15 cellular contexts compared by ENCODE assay signal in the genomic region with DNA sequence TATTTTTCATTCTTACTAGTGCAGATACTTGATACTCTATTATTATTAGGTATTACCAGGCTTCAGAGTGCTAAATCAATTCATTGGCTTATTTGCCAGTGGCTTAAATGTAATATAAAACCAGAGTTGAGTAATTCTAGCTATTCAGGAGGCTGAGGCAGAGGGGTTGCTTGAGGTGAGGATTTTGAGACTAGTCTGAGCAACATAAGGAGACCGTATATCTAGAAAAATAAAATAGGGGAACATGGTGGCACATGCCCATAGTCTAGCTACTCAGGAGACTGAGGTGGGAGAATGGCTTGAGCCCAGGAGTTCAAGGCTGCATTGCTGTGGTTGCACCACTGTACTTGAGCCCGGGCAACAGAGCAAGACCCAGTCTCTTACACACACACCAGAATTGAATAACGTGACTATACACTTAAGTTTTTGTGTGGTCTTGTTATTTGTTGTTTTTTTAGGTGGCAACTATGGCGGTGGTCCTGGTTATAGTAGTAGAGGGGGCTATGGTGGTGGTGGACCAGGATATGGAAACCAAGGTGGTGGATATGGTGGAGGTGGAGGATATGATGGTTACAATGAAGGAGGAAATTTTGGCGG. TPM values are rescaled to one million over a fixed set of nuclear protein-coding genes. Genes with fewer than 3 reads are reported as not detected.
DNase-seq lines count a peak whose midpoint lies in the region; ATAC-seq, FAIRE-seq and TF ChIP-seq lines count a peak whose summit lies in the region.
"Had no signal": no experiment of that assay in that cellular context is flagged by ENCODE, and none has a peak within 500 bp of the region (broad histone marks: within the 10 kb centered on the region; RNA-seq: fewer than 3 reads in every experiment).

No MANE protein-coding gene starts in this region.

- no peak for TF ChIP-seq RAD21 in H1 (IDR thresholded peaks at IDR 0.05 in 1 of 2, conservative IDR thresholded peaks at IDR 0.05 in 1 of 2; ENCODE audit: low read depth in 2 of 2, low read length in 2 of 2)

- H3K9ac ChIP-seq in H1 (replicated peaks in 1 of 4; ENCODE audit: extremely low read depth in 1 of 4, low read depth in 3 of 4, low read length in 3 of 4), result no peak overlapping the region

- no peak for ATAC-seq in RWPE2 (ENCODE audit: low read depth)
- ATAC-seq in stimulated activated effector memory CD8-positive, alpha-beta T cell treated with anti-CD3 and anti-CD28 coated beads, Interleukin-12 subunit alpha, Interleukin-12 subunit beta, amount 100 ng/mL, for 72 hours, result no peak
- ATAC-seq: lower lobe of right lung had no signal

- H3K4me3 ChIP-seq in RWPE2 (ENCODE audit: severe bottlenecking) (no peak overlapping the region), H1 (ENCODE audit: extremely low read depth in 1 of 4, insufficient read depth in 2 of 4, low read depth in 3 of 4, low read length in 4 of 4) (no peak overlapping the region)
- H3K4me3 ChIP-seq: lower lobe of right lung had no signal

- peak overlapping the region; percentile 85 for H3K27ac ChIP-seq in RWPE2 (ENCODE audit: poor library complexity, severe bottlenecking)
- H3K27ac ChIP-seq in H1 (ENCODE audit: low read depth, low read length), result no peak overlapping the region
- H3K27ac ChIP-seq in caudate nucleus (ENCODE audit: low read depth, low read length), result no peak overlapping the region
- H3K27ac ChIP-seq: lower lobe of right lung had no signal

- H3K9me3 ChIP-seq in RWPE2 (ENCODE audit: severe bottlenecking) (no peaks in the 10 kb centered on the region), H1 (ENCODE audit: insufficient read depth in 2 of 2, low read depth in 1 of 2, low read length in 1 of 2) (no peaks in the 10 kb centered on the region)
- H3K9me3 ChIP-seq: lower lobe of right lung had no signal

- H3K4me2 ChIP-seq in H1 (ENCODE audit: insufficient read depth in 1 of 2, low read depth in 2 of 2, low read length in 2 of 2), result no peak overlapping the region

- no peak overlapping the region for H3K56ac ChIP-seq in H1 (replicated peaks; ENCODE audit: insufficient read length, low read depth, low read length)

- no peak overlapping the region for H2BK20ac ChIP-seq in H1 (ENCODE audit: low read length)

- no peak for DNase-seq in activated naive CD4-positive, alpha-beta T cell treated with anti-CD3 and anti-CD28 coated beads for 36 hours
- no peak for DNase-seq in activated naive CD4-positive, alpha-beta T cell (lab: John Stamatoyannopoulos, UW)
- DNase-seq in RWPE2 (ENCODE audit: low spot score), result no peak
- no peak for DNase-seq in H1 (ENCODE audit: low read depth in 1 of 2, low spot score in 2 of 2)
- no peak for DNase-seq in stimulated activated effector memory CD8-positive, alpha-beta T cell treated with anti-CD3 and anti-CD28 coated beads, Interleukin-12 subunit alpha, Interleukin-12 subunit beta, amount 100 ng/mL, for 72 hours (ENCODE audit: low spot score in 2 of 2)
- DNase-seq in caudate nucleus (lab: John Stamatoyannopoulos, UW), result no peak
- DNase-seq in ecto neural progenitor cell (ENCODE audit: low spot score), result no peak
- no peak for DNase-seq in SIG-M5 (lab: John Stamatoyannopoulos, UW)
- DNase-seq: activated CD4-positive, CD25-positive, alpha-beta regulatory T cell; DMS79; foreskin fibroblast; KG1; lower lobe of right lung; NCI-H1417; NCI-H226 had no signal

- peaks cover 92% of the 10 kb centered on the region for H3K36me3 ChIP-seq in RWPE2 (ENCODE audit: low read depth)
- H3K36me3 ChIP-seq in H1 (ENCODE audit: control insufficient read depth in 2 of 4, insufficient read depth in 4 of 4, low read length in 3 of 4), result peaks cover 21 to 74% (median 54%) of the 10 kb centered on the region in 4 experiments

- H3K27ac Mint-ChIP-seq in activated naive CD4-positive, alpha-beta T cell treated with anti-CD3 and anti-CD28 coated beads for 36 hours, result peak overlapping the region; percentile 51
- peak overlapping the region; percentile 99 for H3K27ac Mint-ChIP-seq in stimulated activated effector memory CD8-positive, alpha-beta T cell treated with anti-CD3 and anti-CD28 coated beads, Interleukin-12 subunit alpha, Interleukin-12 subunit beta, amount 100 ng/mL, for 72 hours

- TF ChIP-seq EP300 in H1 (IDR thresholded peaks at IDR 0.05; ENCODE audit: borderline replicate concordance in 1 of 2, low read depth in 2 of 2, low read length in 2 of 2), result no peak

- H3K27me3 ChIP-seq in RWPE2 (ENCODE audit: insufficient read depth, poor library complexity, severe bottlenecking), result no peaks in the 10 kb centered on the region
- no peaks in the 10 kb centered on the region for H3K27me3 ChIP-seq in H1 (replicated peaks in 1 of 4; ENCODE audit: control insufficient read depth in 3 of 4, extremely low read depth in 1 of 4, insufficient read depth in 3 of 4, low read length in 3 of 4)

- intact Hi-C loops in activated naive CD4-positive, alpha-beta T cell treated with anti-CD3 and anti-CD28 coated beads for 36 hours (cut with micrococcal nuclease), result no loop called here

- H4K8ac ChIP-seq in H1 (ENCODE audit: extremely low read depth, insufficient read depth, low read length), result no peak overlapping the region

- no peak overlapping the region for H3K18ac ChIP-seq in H1 (ENCODE audit: extremely low read depth, low read length)

- H3K23ac ChIP-seq in H1 (ENCODE audit: insufficient read length), result no peak overlapping the region

- no peak overlapping the region for H4K5ac ChIP-seq in H1 (ENCODE audit: insufficient read length, low read depth, low read length)

- peak overlapping the region; percentile 15 for H3K4me3 Mint-ChIP-seq in activated naive CD4-positive, alpha-beta T cell treated with anti-CD3 and anti-CD28 coated beads for 36 hours
- H3K4me3 Mint-ChIP-seq in stimulated activated effector memory CD8-positive, alpha-beta T cell treated with anti-CD3 and anti-CD28 coated beads, Interleukin-12 subunit alpha, Interleukin-12 subunit beta, amount 100 ng/mL, for 72 hours, result peak overlapping the region; percentile 83

- H3K79me1 ChIP-seq in H1 (ENCODE audit: low read depth, low read length), result no peaks in the 10 kb centered on the region; the same call in 1 of the 2 replicates

- H3K9me3 Mint-ChIP-seq in activated naive CD4-positive, alpha-beta T cell treated with anti-CD3 and anti-CD28 coated beads for 36 hours, result no peaks in the 10 kb centered on the region
- H3K9me3 Mint-ChIP-seq in stimulated activated effector memory CD8-positive, alpha-beta T cell treated with anti-CD3 and anti-CD28 coated beads, Interleukin-12 subunit alpha, Interleukin-12 subunit beta, amount 100 ng/mL, for 72 hours, result no peaks in the 10 kb centered on the region

- peaks cover 10 to 57% of the 10 kb centered on the region in 2 experiments for H3K79me2 ChIP-seq in H1 (ENCODE audit: control insufficient read depth in 1 of 2, insufficient read depth in 2 of 2, low read length in 2 of 2)

- TF ChIP-seq POLR2A in H1 (IDR thresholded peaks at IDR 0.05; ENCODE audit: control extremely low read depth in 1 of 2, low read depth in 2 of 2, low read length in 2 of 2), result peak in 1 of 2 experiments; percentile 57; a peak in 2 of 3 replicates

- H2BK15ac ChIP-seq in H1 (ENCODE audit: low read length), result no peak overlapping the region

- H3K36me3 Mint-ChIP-seq in activated naive CD4-positive, alpha-beta T cell treated with anti-CD3 and anti-CD28 coated beads for 36 hours (ENCODE audit: low read depth), result peaks cover 72% of the 10 kb centered on the region
- peaks cover 100% of the 10 kb centered on the region for H3K36me3 Mint-ChIP-seq in stimulated activated effector memory CD8-positive, alpha-beta T cell treated with anti-CD3 and anti-CD28 coated beads, Interleukin-12 subunit alpha, Interleukin-12 subunit beta, amount 100 ng/mL, for 72 hours

- no peaks in the 10 kb centered on the region; the same call in 1 of the 2 replicates for H3K23me2 ChIP-seq in H1 (ENCODE audit: low read depth, low read length)

- peaks cover 18% of the 10 kb centered on the region for H3K4me1 ChIP-seq in RWPE2 (ENCODE audit: insufficient read depth, poor library complexity, severe bottlenecking)
- peaks cover 0 to 2% (median under 1%) of the 10 kb centered on the region in 4 experiments; a peak in 1 of 7 replicates for H3K4me1 ChIP-seq in H1 (replicated peaks in 1 of 4; ENCODE audit: control insufficient read depth in 3 of 4, insufficient read depth in 4 of 4, low read length in 3 of 4)

- CTCF ChIA-PET in activated naive CD4-positive, alpha-beta T cell treated with anti-CD3 and anti-CD28 coated beads for 36 hours (lab: Charles Lee), result no interaction called here
- CTCF ChIA-PET in H1 (lab: Charles Lee; ENCODE audit: partially characterized antibody), result interaction anchor here (0.7 to 1.3 kb wide), 3 partner anchors 14 to 52 kb away, joined by 3 to 5 read pairs (median 3); no protein-coding TSS in a partner anchor

- WGBS in H1 (ENCODE audit: extremely low coverage in 1 of 2, insufficient coverage in 1 of 2, insufficient read length in 1 of 2, insufficient replicate concordance in 2 of 2, low coverage in 1 of 2, low lambda C conversion rate in 2 of 2, missing lambda C conversion rate in 1 of 2), 2 experiments, result 90% methylated on average over 5 of the region's 5 CpGs; no CpG with 5 or more reads in 1 of the 2 experiments

- H3K27me3 Mint-ChIP-seq in activated naive CD4-positive, alpha-beta T cell treated with anti-CD3 and anti-CD28 coated beads for 36 hours (ENCODE audit: low read depth), result no peaks in the 10 kb centered on the region

- no peak overlapping the region for H2BK12ac ChIP-seq in H1 (ENCODE audit: low read depth, low read length)

- H4K20me1 ChIP-seq in H1 (replicated peaks in 1 of 2; ENCODE audit: control insufficient read depth in 1 of 2, insufficient read depth in 2 of 2, low read length in 2 of 2), result peaks cover 13 to 17% of the 10 kb centered on the region in 2 experiments

- no peak overlapping the region for H3K4ac ChIP-seq in H1 (replicated peaks; ENCODE audit: insufficient read length, low read depth, low read length)

- H3K14ac ChIP-seq in H1 (ENCODE audit: insufficient read length), result no peak overlapping the region

- peaks cover 65% of the 10 kb centered on the region for H3K4me1 Mint-ChIP-seq in activated naive CD4-positive, alpha-beta T cell treated with anti-CD3 and anti-CD28 coated beads for 36 hours (ENCODE audit: low read depth)
- H3K4me1 Mint-ChIP-seq in stimulated activated effector memory CD8-positive, alpha-beta T cell treated with anti-CD3 and anti-CD28 coated beads, Interleukin-12 subunit alpha, Interleukin-12 subunit beta, amount 100 ng/mL, for 72 hours, result peaks cover 62% of the 10 kb centered on the region

- POLR2A ChIA-PET in H1 (lab: Charles Lee; ENCODE audit: partially characterized antibody), result interaction anchor here (0.7 to 7.3 kb wide), 11 partner anchors 13 to 52 kb away, joined by 3 to 98 read pairs (median 4); no protein-coding TSS in a partner anchor

- no peak for FAIRE-seq in H1 (lab: Jason Lieb, UNC)

- H4K91ac ChIP-seq in H1 (replicated peaks; ENCODE audit: insufficient read length, low read length), result no peak overlapping the region

- no peak for TF ChIP-seq CTCF in RWPE2 (IDR thresholded peaks at IDR 0.05; ENCODE audit: poor library complexity, severe bottlenecking)
- no peak for TF ChIP-seq CTCF in H1 (IDR thresholded peaks at IDR 0.05; ENCODE audit: control extremely low read depth in 1 of 3, insufficient read depth in 1 of 3, low read depth in 1 of 3, low read length in 3 of 3)

- no peak overlapping the region for H2AFZ ChIP-seq in H1 (ENCODE audit: low read length)

- H2AK5ac ChIP-seq in H1 (ENCODE audit: low read depth, low read length), result no peak overlapping the region

- no peak overlapping the region for H2BK5ac ChIP-seq in H1 (ENCODE audit: low read depth, low read length)

- H2BK120ac ChIP-seq in H1 (replicated peaks; ENCODE audit: low read depth, low read length), result no peak overlapping the region

RNA-seq across cellular contexts. Expression of a gene that starts 4.8 kb away (rescaled TPM):
- 100 to 1,000 TPM; 312 to 340 TPM for total RNA-seq in activated naive CD4-positive, alpha-beta T cell treated with anti-CD3 and anti-CD28 coated beads for 36 hours
- total RNA-seq in H1 (2021; fragmentation: NEBNext Ultra II Directional; extraction: Animal tissue kit (Norgen Biotek cat#: 25700)), result 390 and 408 TPM in 2 replicates
- polyA plus RNA-seq in H1 (2011; rRNA removed), result 43.6 and 66.1 TPM in 2 replicates
- polyA plus RNA-seq in H1 (2011; cell fraction: cytosol; rRNA removed), result 182 TPM
- 30.7 TPM for polyA plus RNA-seq in H1 (2011; cell fraction: nucleus; rRNA removed)
- 631 to 695 TPM (median 656 TPM) in 4 replicates for polyA plus RNA-seq in H1 (2012, experiment 1 of 2)
- polyA plus RNA-seq in H1 (2012, experiment 2 of 2), result 77.6 TPM
- polyA plus RNA-seq in H1 (2013, experiment 1 of 2), result 348 TPM
- 367 TPM for polyA plus RNA-seq in H1 (2013, experiment 2 of 2)
- polyA minus RNA-seq in H1 (2011; rRNA and poly(A)+ RNA removed), result 30.3 and 37.2 TPM in 2 replicates
- 58.9 TPM for polyA minus RNA-seq in H1 (2011; cell fraction: cytosol; rRNA and poly(A)+ RNA removed)
- 65.0 TPM for polyA minus RNA-seq in H1 (2011; cell fraction: nucleus; rRNA and poly(A)+ RNA removed)

RNA-seq across cellular contexts. Expression of a gene that starts 47.2 kb away (rescaled TPM):
- total RNA-seq in activated naive CD4-positive, alpha-beta T cell treated with anti-CD3 and anti-CD28 coated beads for 36 hours, result 10 to 100 TPM; 63.8 to 66.9 TPM
- 32.3 and 33.2 TPM in 2 replicates for total RNA-seq in H1 (2021; fragmentation: NEBNext Ultra II Directional; extraction: Animal tissue kit (Norgen Biotek cat#: 25700))
- polyA plus RNA-seq in H1 (2011; rRNA removed), result 13.8 and 34.5 TPM in 2 replicates
- 22.2 TPM for polyA plus RNA-seq in H1 (2011; cell fraction: cytosol; rRNA removed)
- polyA plus RNA-seq in H1 (2011; cell fraction: nucleus; rRNA removed), result 18.7 TPM
- 21.1 to 33.8 TPM (median 23.9 TPM) in 4 replicates for polyA plus RNA-seq in H1 (2012, experiment 1 of 2)
- 2.6 TPM for polyA plus RNA-seq in H1 (2012, experiment 2 of 2)
- polyA plus RNA-seq in H1 (2013, experiment 1 of 2), result 25.6 TPM
- polyA plus RNA-seq in H1 (2013, experiment 2 of 2), result 24.8 TPM
- 60.9 and 61.4 TPM in 2 replicates for polyA minus RNA-seq in H1 (2011; rRNA and poly(A)+ RNA removed)
- 23.4 TPM for polyA minus RNA-seq in H1 (2011; cell fraction: cytosol; rRNA and poly(A)+ RNA removed)
- 36.7 TPM for polyA minus RNA-seq in H1 (2011; cell fraction: nucleus; rRNA and poly(A)+ RNA removed)
